Comparison of ENCODE assay signal across 12 cellular contexts in genomic region chr14:22564463-22564862, GRCh38. TPM values are rescaled to one million over a fixed set of nuclear protein-coding genes. Genes with fewer than 3 reads are reported as not detected.
DNase-seq lines count a peak whose midpoint lies in the region; ATAC-seq, FAIRE-seq and TF ChIP-seq lines count a peak whose summit lies in the region.
"Had no signal": no experiment of that assay in that cellular context is flagged by ENCODE, and none has a peak within 500 bp of the region (broad histone marks: within the 10 kb centered on the region; RNA-seq: fewer than 3 reads in every experiment).

No MANE protein-coding gene starts in this region.

- H3K27me3 Mint-ChIP-seq in activated CD8-positive, alpha-beta memory T cell treated with anti-CD3 and anti-CD28 coated beads, Interleukin-2, amount 10 ng/mL, durations not matched to agents 7 days and 5 days: no peaks in the 10 kb centered on the region
- H3K27me3 Mint-ChIP-seq in T-helper 1 cell treated with Interleukin-12 subunit alpha and Interleukin-12 subunit beta and Interleukin-4 antibody, amounts not matched to agents 30 μg/mL and 1 μg/mL, for 36 hours (ENCODE audit: low read depth): no peaks in the 10 kb centered on the region
- H3K27me3 Mint-ChIP-seq in stimulated activated memory B cell treated with anti-CD40 and anti-IgM and Interleukin-4, amounts not matched to agents 10 μg/mL and 1 μg/mL and 100 μg/mL, for 72 hours: no peaks in the 10 kb centered on the region

- H3K4me3 Mint-ChIP-seq in activated CD8-positive, alpha-beta memory T cell treated with anti-CD3 and anti-CD28 coated beads, Interleukin-2, amount 10 ng/mL, durations not matched to agents 7 days and 5 days: peak overlapping the region; percentile 45
- peak overlapping the region; percentile 63 for H3K4me3 Mint-ChIP-seq in T-helper 1 cell treated with Interleukin-12 subunit alpha and Interleukin-12 subunit beta and Interleukin-4 antibody, amounts not matched to agents 30 μg/mL and 1 μg/mL, for 36 hours
- H3K4me3 Mint-ChIP-seq in stimulated activated memory B cell treated with anti-CD40 and anti-IgM and Interleukin-4, amounts not matched to agents 10 μg/mL and 1 μg/mL and 100 μg/mL, for 72 hours: peak overlapping the region; percentile 15

- TF ChIP-seq POLR2A in H54 (IDR thresholded peaks at IDR 0.05; ENCODE audit: low read depth, low read length): no peak

- H3K4me1 Mint-ChIP-seq in activated CD8-positive, alpha-beta memory T cell treated with anti-CD3 and anti-CD28 coated beads, Interleukin-2, amount 10 ng/mL, durations not matched to agents 7 days and 5 days: peaks cover 95% of the 10 kb centered on the region
- peaks cover 87% of the 10 kb centered on the region for H3K4me1 Mint-ChIP-seq in T-helper 1 cell treated with Interleukin-12 subunit alpha and Interleukin-12 subunit beta and Interleukin-4 antibody, amounts not matched to agents 30 μg/mL and 1 μg/mL, for 36 hours (ENCODE audit: low read depth)
- H3K4me1 Mint-ChIP-seq in stimulated activated memory B cell treated with anti-CD40 and anti-IgM and Interleukin-4, amounts not matched to agents 10 μg/mL and 1 μg/mL and 100 μg/mL, for 72 hours: peaks cover 89% of the 10 kb centered on the region

- CTCF ChIA-PET in activated CD8-positive, alpha-beta memory T cell treated with anti-CD3 and anti-CD28 coated beads, Interleukin-2, amount 10 ng/mL, durations not matched to agents 7 days and 5 days (lab: Charles Lee): interaction anchor here (1.5 to 14.7 kb wide), 5 partner anchors 11 to 585 kb away, joined by 4 to 642 read pairs (median 4); partner anchors contain the start of gene MRPL52

- no peaks in the 10 kb centered on the region for H3K9me3 Mint-ChIP-seq in activated CD8-positive, alpha-beta memory T cell treated with anti-CD3 and anti-CD28 coated beads, Interleukin-2, amount 10 ng/mL, durations not matched to agents 7 days and 5 days (ENCODE audit: low read depth)
- H3K9me3 Mint-ChIP-seq in T-helper 1 cell treated with Interleukin-12 subunit alpha and Interleukin-12 subunit beta and Interleukin-4 antibody, amounts not matched to agents 30 μg/mL and 1 μg/mL, for 36 hours: no peaks in the 10 kb centered on the region
- no peaks in the 10 kb centered on the region for H3K9me3 Mint-ChIP-seq in stimulated activated memory B cell treated with anti-CD40 and anti-IgM and Interleukin-4, amounts not matched to agents 10 μg/mL and 1 μg/mL and 100 μg/mL, for 72 hours

- ATAC-seq in activated CD8-positive, alpha-beta memory T cell treated with anti-CD3 and anti-CD28 coated beads, Interleukin-2, amount 10 ng/mL, durations not matched to agents 7 days and 5 days: no peak
- ATAC-seq in esophagus mucosa: peak; percentile 89
- ATAC-seq in stimulated activated memory B cell treated with anti-CD40 and anti-IgM and Interleukin-4, amounts not matched to agents 10 μg/mL and 1 μg/mL and 100 μg/mL, for 72 hours: no peak
- no peak for ATAC-seq in GM21737 (IDR thresholded peaks at IDR 0.05; ENCODE audit: unreplicated experiment)

- H3K27ac Mint-ChIP-seq in activated CD8-positive, alpha-beta memory T cell treated with anti-CD3 and anti-CD28 coated beads, Interleukin-2, amount 10 ng/mL, durations not matched to agents 7 days and 5 days: peak overlapping the region; percentile 94
- H3K27ac Mint-ChIP-seq in T-helper 1 cell treated with Interleukin-12 subunit alpha and Interleukin-12 subunit beta and Interleukin-4 antibody, amounts not matched to agents 30 μg/mL and 1 μg/mL, for 36 hours: peak overlapping the region; percentile 94
- H3K27ac Mint-ChIP-seq in stimulated activated memory B cell treated with anti-CD40 and anti-IgM and Interleukin-4, amounts not matched to agents 10 μg/mL and 1 μg/mL and 100 μg/mL, for 72 hours: peak overlapping the region; percentile 98

- DNase-seq in activated CD8-positive, alpha-beta memory T cell treated with anti-CD3 and anti-CD28 coated beads, Interleukin-2, amount 10 ng/mL, durations not matched to agents 7 days and 5 days: no peak
- DNase-seq in activated CD8-positive, alpha-beta memory T cell treated with anti-CD3 and anti-CD28 coated beads, Interleukin-2, amount 50 U/mL, for 4 hours: no peak
- DNase-seq in H54 (ENCODE audit: insufficient read length, low spot score): no peak
- no peak for DNase-seq in SKM-1 (lab: John Stamatoyannopoulos, UW; ENCODE audit: unreplicated experiment)
- DNase-seq: activated CD4-positive, CD25-positive, alpha-beta regulatory T cell; NCI-H1048; NCI-H524; Right ventricle myocardium superior had no signal

- peaks cover 33% of the 10 kb centered on the region for H3K36me3 Mint-ChIP-seq in activated CD8-positive, alpha-beta memory T cell treated with anti-CD3 and anti-CD28 coated beads, Interleukin-2, amount 10 ng/mL, durations not matched to agents 7 days and 5 days
- peaks cover 26% of the 10 kb centered on the region for H3K36me3 Mint-ChIP-seq in T-helper 1 cell treated with Interleukin-12 subunit alpha and Interleukin-12 subunit beta and Interleukin-4 antibody, amounts not matched to agents 30 μg/mL and 1 μg/mL, for 36 hours (ENCODE audit: low read depth)
- H3K36me3 Mint-ChIP-seq in stimulated activated memory B cell treated with anti-CD40 and anti-IgM and Interleukin-4, amounts not matched to agents 10 μg/mL and 1 μg/mL and 100 μg/mL, for 72 hours: peaks cover 15% of the 10 kb centered on the region

- no peak for FAIRE-seq in H54 (lab: Jason Lieb, UNC)

RNA-seq across cellular contexts. Expression of gene DAD1, which starts 24.6 kb away (rescaled TPM):
- 100 to 1,000 TPM; 115 to 185 TPM for total RNA-seq in activated CD8-positive, alpha-beta memory T cell treated with anti-CD3 and anti-CD28 coated beads, Interleukin-2, amount 10 ng/mL, durations not matched to agents 7 days and 5 days
- 163 TPM for total RNA-seq in esophagus mucosa

RNA-seq across cellular contexts. Expression of gene ABHD4, which starts 33.6 kb away (rescaled TPM):
- 10 to 100 TPM; 11.8 to 13.8 TPM for total RNA-seq in activated CD8-positive, alpha-beta memory T cell treated with anti-CD3 and anti-CD28 coated beads, Interleukin-2, amount 10 ng/mL, durations not matched to agents 7 days and 5 days
- 31.0 TPM for total RNA-seq in esophagus mucosa
